Comparison of ENCODE assay signal across 1 cellular context in the genomic region with DNA sequence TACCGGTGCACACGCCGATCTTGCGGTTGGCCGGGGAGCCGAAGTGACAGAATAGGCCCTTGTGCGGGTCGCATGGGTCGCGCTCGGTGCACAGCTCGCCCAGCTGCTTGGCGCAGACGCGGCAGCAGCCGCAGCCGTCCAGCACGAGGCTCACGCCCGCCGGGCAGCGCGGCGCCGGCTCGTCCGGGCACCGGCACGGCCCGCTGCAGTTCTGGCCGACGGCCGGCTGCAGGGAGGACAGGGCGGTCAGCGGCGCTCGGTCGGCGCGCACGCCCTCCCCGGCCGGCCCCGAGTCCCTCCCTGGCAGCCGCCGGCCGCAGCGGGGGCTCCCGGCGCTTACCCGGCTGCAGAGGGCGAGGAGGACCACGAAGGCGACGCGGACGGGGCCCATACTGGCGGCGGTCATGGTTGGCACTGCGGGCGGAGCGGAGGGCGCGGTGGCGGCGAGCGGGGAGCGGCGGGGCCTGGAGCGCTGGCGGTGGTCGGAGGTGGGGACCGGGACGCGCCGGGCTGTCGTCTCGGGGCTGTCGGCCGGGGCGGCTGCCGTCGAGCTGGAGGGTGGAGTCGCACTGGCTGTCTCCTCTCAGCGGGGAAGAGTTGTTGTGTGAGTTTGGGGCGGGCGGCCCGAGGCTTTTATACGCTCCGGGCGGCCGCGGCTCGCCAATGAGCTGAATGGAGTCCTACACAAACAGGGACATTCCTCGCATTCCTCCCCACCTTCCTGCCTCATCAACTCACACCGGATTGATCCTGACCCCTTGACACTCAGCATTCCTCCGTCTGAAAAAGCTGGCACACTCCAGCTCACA.
A peak's percentile ranks its signal among the peaks of the same experiment; 100 is the strongest.
TF ChIP-seq lines count a peak whose summit lies in the region.

A gene with protein sequence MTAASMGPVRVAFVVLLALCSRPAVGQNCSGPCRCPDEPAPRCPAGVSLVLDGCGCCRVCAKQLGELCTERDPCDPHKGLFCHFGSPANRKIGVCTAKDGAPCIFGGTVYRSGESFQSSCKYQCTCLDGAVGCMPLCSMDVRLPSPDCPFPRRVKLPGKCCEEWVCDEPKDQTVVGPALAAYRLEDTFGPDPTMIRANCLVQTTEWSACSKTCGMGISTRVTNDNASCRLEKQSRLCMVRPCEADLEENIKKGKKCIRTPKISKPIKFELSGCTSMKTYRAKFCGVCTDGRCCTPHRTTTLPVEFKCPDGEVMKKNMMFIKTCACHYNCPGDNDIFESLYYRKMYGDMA (minus strand): TSS at position 606 of the 809 bp plus-strand sequence. CDS start 200 bp downstream, at position 406.

TF ChIP-seq in HepG2, 621 proteins besides CTCF, POLR2A, EP300 and RAD21 (continued from another document and continues in another):
- TF ChIP-seq, protein P1, sequence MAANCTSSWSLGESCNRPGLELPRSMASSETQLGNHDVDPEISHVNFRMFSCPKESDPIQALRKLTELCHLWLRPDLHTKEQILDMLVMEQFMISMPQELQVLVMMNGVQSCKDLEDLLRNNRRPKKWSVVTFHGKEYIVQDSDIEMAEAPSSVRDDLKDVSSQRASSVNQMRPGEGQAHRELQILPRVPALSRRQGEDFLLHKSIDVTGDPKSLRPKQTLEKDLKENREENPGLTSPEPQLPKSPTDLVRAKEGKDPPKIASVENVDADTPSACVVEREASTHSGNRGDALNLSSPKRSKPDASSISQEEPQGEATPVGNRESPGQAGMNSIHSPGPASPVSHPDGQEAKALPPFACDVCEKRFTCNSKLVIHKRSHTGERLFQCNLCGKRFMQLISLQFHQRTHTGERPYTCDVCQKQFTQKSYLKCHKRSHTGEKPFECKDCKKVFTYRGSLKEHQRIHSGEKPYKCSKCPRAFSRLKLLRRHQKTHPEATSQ (CRISPR knock-in tag; IDR thresholded peaks at IDR 0.05; ENCODE audit: borderline replicate concordance), result no peak; the same call in 1 of the 2 replicates
- TF ChIP-seq MATR3 (CRISPR knock-in tag; IDR thresholded peaks at IDR 0.05) (no peak), ZNF230 (CRISPR knock-in tag; IDR thresholded peaks at IDR 0.05) (peak; percentile 48; the same call in 1 of the 2 replicates), ARID2 (CRISPR knock-in tag; IDR thresholded peaks at IDR 0.05; ENCODE audit: borderline replicate concordance) (peak; percentile 77; the same call in 1 of the 2 replicates), ZNF614 (CRISPR knock-in tag; IDR thresholded peaks at IDR 0.05; ENCODE audit: borderline replicate concordance) (peak; percentile 81; the same call in 1 of the 2 replicates), ZNF382 (CRISPR knock-in tag; IDR thresholded peaks at IDR 0.05; ENCODE audit: borderline replicate concordance) (no peak), GPN1 (CRISPR knock-in tag; IDR thresholded peaks at IDR 0.05; ENCODE audit: borderline replicate concordance) (no peak; the same call in 1 of the 2 replicates), ZBTB1 (CRISPR knock-in tag; IDR thresholded peaks at IDR 0.05; ENCODE audit: borderline replicate concordance) (no peak), RFX5 (IDR thresholded peaks at IDR 0.05; ENCODE audit: low read depth, low read length) (peak; percentile 49; the same call in 1 of the 2 replicates), ZEB1 (IDR thresholded peaks at IDR 0.05; ENCODE audit: insufficient replicate concordance, low read depth) (peak; percentile 70), ISX (CRISPR knock-in tag; conservative IDR thresholded peaks at IDR 0.05) (peak; percentile 28; the same call in 1 of the 2 replicates), GABPB1 (CRISPR knock-in tag; IDR thresholded peaks at IDR 0.05) (peak; percentile 56), SMAD3 (CRISPR knock-in tag; IDR thresholded peaks at IDR 0.05) (peak; percentile 81; the same call in 1 of the 2 replicates), RNF2 (conservative IDR thresholded peaks at IDR 0.05; ENCODE audit: low read depth) (peak; percentile 33), TSC22D2 (CRISPR knock-in tag; IDR thresholded peaks at IDR 0.05; ENCODE audit: borderline replicate concordance) (peak; percentile 82; the same call in 1 of the 2 replicates), ZNF30 (CRISPR knock-in tag; IDR thresholded peaks at IDR 0.05) (no peak), ZNF550 (CRISPR knock-in tag; IDR thresholded peaks at IDR 0.05; ENCODE audit: borderline replicate concordance) (no peak), DNMT3B (CRISPR knock-in tag; conservative IDR thresholded peaks at IDR 0.05) (peak; percentile 81), NCOA2 (CRISPR knock-in tag; IDR thresholded peaks at IDR 0.05) (peak; percentile 95), KLF6 (CRISPR knock-in tag; IDR thresholded peaks at IDR 0.05) (peak; percentile 90), ZNF556 (CRISPR knock-in tag; IDR thresholded peaks at IDR 0.05; ENCODE audit: borderline replicate concordance) (peak; percentile 73; the same call in 1 of the 2 replicates), ZNF777 (CRISPR knock-in tag; IDR thresholded peaks at IDR 0.05) (peak; percentile 100), ZNF619 (CRISPR knock-in tag; IDR thresholded peaks at IDR 0.05) (peak; percentile 81; the same call in 1 of the 2 replicates), KAT8 (CRISPR knock-in tag; IDR thresholded peaks at IDR 0.05) (peak; percentile 73), XBP1 (CRISPR knock-in tag; IDR thresholded peaks at IDR 0.05) (peak; percentile 76; the same call in 1 of the 2 replicates), REL (CRISPR knock-in tag; conservative IDR thresholded peaks at IDR 0.05) (no peak; the same call in 1 of the 2 replicates), ZNF552 (CRISPR knock-in tag; IDR thresholded peaks at IDR 0.05; ENCODE audit: borderline replicate concordance) (no peak; the same call in none of the 2 replicates), TP53 (CRISPR knock-in tag; conservative IDR thresholded peaks at IDR 0.05) (peak; percentile 88; the same call in 1 of the 2 replicates), SIN3A (IDR thresholded peaks at IDR 0.05; ENCODE audit: borderline replicate concordance, low read depth, low read length) (peak; percentile 73), ZNF484 (CRISPR knock-in tag; IDR thresholded peaks at IDR 0.05; ENCODE audit: borderline replicate concordance, low read depth) (peak; percentile 34; the same call in 1 of the 2 replicates), SAP130 (CRISPR knock-in tag; IDR thresholded peaks at IDR 0.05; ENCODE audit: low read depth) (peak; percentile 93), JARID2 (CRISPR knock-in tag; IDR thresholded peaks at IDR 0.05; ENCODE audit: insufficient replicate concordance) (no peak), ATRX (CRISPR knock-in tag; IDR thresholded peaks at IDR 0.05; ENCODE audit: borderline replicate concordance) (no peak), SRSF4 (IDR thresholded peaks at IDR 0.05; ENCODE audit: low read depth, low read length, poor library complexity, severe bottlenecking) (peak; percentile 97), ZNF557 (CRISPR knock-in tag; IDR thresholded peaks at IDR 0.05) (peak; percentile 94; the same call in 1 of the 2 replicates), JUND (CRISPR knock-in tag; IDR thresholded peaks at IDR 0.05) (peak; percentile 76; the same call in 1 of the 2 replicates), FOSL2 (CRISPR knock-in tag; IDR thresholded peaks at IDR 0.05) (peak; percentile 88), ZNF530 (CRISPR knock-in tag; IDR thresholded peaks at IDR 0.05; ENCODE audit: low read depth) (no peak), ZNF10 (CRISPR knock-in tag; IDR thresholded peaks at IDR 0.05; ENCODE audit: borderline replicate concordance, low read depth) (no peak), KDM4B (CRISPR knock-in tag; IDR thresholded peaks at IDR 0.05) (peak; percentile 92), SIN3B (IDR thresholded peaks at IDR 0.05; ENCODE audit: low read length) (peak; percentile 80), MTA3 (CRISPR knock-in tag; IDR thresholded peaks at IDR 0.05) (no peak), ZNF446 (CRISPR knock-in tag; IDR thresholded peaks at IDR 0.05) (peak; percentile 90; the same call in 1 of the 2 replicates)
- TF ChIP-seq, protein P2, sequence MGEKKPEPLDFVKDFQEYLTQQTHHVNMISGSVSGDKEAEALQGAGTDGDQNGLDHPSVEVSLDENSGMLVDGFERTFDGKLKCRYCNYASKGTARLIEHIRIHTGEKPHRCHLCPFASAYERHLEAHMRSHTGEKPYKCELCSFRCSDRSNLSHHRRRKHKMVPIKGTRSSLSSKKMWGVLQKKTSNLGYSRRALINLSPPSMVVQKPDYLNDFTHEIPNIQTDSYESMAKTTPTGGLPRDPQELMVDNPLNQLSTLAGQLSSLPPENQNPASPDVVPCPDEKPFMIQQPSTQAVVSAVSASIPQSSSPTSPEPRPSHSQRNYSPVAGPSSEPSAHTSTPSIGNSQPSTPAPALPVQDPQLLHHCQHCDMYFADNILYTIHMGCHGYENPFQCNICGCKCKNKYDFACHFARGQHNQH (CRISPR knock-in tag; IDR thresholded peaks at IDR 0.05), result peak; percentile 95
- TF ChIP-seq, protein P3, sequence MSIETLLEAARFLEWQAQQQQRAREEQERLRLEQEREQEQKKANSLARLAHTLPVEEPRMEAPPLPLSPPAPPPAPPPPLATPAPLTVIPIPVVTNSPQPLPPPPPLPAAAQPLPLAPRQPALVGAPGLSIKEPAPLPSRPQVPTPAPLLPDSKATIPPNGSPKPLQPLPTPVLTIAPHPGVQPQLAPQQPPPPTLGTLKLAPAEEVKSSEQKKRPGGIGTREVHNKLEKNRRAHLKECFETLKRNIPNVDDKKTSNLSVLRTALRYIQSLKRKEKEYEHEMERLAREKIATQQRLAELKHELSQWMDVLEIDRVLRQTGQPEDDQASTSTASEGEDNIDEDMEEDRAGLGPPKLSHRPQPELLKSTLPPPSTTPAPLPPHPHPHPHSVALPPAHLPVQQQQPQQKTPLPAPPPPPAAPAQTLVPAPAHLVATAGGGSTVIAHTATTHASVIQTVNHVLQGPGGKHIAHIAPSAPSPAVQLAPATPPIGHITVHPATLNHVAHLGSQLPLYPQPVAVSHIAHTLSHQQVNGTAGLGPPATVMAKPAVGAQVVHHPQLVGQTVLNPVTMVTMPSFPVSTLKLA (IDR thresholded peaks at IDR 0.05), result peak; percentile 49; the same call in 1 of the 2 replicates
- TF ChIP-seq, protein P4, sequence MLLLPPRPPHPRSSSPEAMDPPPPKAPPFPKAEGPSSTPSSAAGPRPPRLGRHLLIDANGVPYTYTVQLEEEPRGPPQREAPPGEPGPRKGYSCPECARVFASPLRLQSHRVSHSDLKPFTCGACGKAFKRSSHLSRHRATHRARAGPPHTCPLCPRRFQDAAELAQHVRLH (CRISPR knock-in tag; IDR thresholded peaks at IDR 0.05; ENCODE audit: borderline replicate concordance, low read depth), result peak; percentile 84
- TF ChIP-seq, protein P5, sequence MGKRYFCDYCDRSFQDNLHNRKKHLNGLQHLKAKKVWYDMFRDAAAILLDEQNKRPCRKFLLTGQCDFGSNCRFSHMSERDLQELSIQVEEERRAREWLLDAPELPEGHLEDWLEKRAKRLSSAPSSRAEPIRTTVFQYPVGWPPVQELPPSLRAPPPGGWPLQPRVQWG (CRISPR knock-in tag; IDR thresholded peaks at IDR 0.05; ENCODE audit: borderline replicate concordance, low read depth), result no peak; the same call in 1 of the 2 replicates
- TF ChIP-seq, protein P6, sequence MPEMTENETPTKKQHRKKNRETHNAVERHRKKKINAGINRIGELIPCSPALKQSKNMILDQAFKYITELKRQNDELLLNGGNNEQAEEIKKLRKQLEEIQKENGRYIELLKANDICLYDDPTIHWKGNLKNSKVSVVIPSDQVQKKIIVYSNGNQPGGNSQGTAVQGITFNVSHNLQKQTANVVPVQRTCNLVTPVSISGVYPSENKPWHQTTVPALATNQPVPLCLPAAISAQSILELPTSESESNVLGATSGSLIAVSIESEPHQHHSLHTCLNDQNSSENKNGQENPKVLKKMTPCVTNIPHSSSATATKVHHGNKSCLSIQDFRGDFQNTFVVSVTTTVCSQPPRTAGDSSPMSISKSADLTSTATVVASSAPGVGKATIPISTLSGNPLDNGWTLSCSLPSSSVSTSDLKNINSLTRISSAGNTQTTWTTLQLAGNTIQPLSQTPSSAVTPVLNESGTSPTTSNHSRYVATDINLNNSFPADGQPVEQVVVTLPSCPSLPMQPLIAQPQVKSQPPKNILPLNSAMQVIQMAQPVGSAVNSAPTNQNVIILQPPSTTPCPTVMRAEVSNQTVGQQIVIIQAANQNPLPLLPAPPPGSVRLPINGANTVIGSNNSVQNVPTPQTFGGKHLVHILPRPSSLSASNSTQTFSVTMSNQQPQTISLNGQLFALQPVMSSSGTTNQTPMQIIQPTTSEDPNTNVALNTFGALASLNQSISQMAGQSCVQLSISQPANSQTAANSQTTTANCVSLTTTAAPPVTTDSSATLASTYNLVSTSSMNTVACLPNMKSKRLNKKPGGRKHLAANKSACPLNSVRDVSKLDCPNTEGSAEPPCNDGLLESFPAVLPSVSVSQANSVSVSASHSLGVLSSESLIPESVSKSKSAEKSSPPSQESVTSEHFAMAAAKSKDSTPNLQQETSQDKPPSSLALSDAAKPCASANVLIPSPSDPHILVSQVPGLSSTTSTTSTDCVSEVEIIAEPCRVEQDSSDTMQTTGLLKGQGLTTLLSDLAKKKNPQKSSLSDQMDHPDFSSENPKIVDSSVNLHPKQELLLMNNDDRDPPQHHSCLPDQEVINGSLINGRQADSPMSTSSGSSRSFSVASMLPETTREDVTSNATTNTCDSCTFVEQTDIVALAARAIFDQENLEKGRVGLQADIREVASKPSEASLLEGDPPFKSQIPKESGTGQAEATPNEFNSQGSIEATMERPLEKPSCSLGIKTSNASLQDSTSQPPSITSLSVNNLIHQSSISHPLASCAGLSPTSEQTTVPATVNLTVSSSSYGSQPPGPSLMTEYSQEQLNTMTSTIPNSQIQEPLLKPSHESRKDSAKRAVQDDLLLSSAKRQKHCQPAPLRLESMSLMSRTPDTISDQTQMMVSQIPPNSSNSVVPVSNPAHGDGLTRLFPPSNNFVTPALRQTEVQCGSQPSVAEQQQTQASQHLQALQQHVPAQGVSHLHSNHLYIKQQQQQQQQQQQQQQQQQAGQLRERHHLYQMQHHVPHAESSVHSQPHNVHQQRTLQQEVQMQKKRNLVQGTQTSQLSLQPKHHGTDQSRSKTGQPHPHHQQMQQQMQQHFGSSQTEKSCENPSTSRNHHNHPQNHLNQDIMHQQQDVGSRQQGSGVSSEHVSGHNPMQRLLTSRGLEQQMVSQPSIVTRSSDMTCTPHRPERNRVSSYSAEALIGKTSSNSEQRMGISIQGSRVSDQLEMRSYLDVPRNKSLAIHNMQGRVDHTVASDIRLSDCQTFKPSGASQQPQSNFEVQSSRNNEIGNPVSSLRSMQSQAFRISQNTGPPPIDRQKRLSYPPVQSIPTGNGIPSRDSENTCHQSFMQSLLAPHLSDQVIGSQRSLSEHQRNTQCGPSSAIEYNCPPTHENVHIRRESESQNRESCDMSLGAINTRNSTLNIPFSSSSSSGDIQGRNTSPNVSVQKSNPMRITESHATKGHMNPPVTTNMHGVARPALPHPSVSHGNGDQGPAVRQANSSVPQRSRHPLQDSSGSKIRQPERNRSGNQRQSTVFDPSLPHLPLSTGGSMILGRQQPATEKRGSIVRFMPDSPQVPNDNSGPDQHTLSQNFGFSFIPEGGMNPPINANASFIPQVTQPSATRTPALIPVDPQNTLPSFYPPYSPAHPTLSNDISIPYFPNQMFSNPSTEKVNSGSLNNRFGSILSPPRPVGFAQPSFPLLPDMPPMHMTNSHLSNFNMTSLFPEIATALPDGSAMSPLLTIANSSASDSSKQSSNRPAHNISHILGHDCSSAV (CRISPR knock-in tag; IDR thresholded peaks at IDR 0.05; ENCODE audit: borderline replicate concordance), result 0 out of 2 replicates have a peak, but pooled peaks have one; percentile 21
- TF ChIP-seq, protein P7, sequence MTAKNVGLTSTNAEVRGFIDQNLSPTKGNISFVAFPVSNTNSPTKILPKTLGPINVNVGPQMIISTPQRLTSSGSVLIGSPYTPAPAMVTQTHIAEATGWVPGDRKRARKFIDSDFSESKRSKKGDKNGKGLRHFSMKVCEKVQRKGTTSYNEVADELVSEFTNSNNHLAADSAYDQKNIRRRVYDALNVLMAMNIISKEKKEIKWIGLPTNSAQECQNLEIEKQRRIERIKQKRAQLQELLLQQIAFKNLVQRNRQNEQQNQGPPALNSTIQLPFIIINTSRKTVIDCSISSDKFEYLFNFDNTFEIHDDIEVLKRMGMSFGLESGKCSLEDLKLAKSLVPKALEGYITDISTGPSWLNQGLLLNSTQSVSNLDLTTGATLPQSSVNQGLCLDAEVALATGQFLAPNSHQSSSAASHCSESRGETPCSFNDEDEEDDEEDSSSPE (CRISPR knock-in tag; IDR thresholded peaks at IDR 0.05), result 0 out of 2 replicates have a peak, but pooled peaks have one; percentile 63
